ENCODE assay signal across 11 cellular contexts in genomic region chr10:43453266-43453831, GRCh38. TPM values are rescaled to one million over a fixed set of nuclear protein-coding genes. Genes with fewer than 3 reads are reported as not detected.
DNase-seq lines count a peak whose midpoint lies in the region; ATAC-seq, FAIRE-seq and TF ChIP-seq lines count a peak whose summit lies in the region.
"Had no signal": no experiment of that assay in that cellular context is flagged by ENCODE, and none has a peak within 500 bp of the region (broad histone marks: within the 10 kb centered on the region; RNA-seq: fewer than 3 reads in every experiment).

No MANE protein-coding gene starts in this region.

- ATAC-seq in GM18870 (IDR thresholded peaks at IDR 0.05; ENCODE audit: unreplicated experiment), result peak; percentile 34
- ATAC-seq in HG02870 (IDR thresholded peaks at IDR 0.05; ENCODE audit: unreplicated experiment), result peak; percentile 45
- ATAC-seq: right cardiac atrium had no signal

- intact Hi-C loops in posterior vena cava (cut with DNase I), result loop anchor here in 1 of 2 donors (5.0 kb wide), 1 partner anchor 46 kb away; the partner anchor contains the start of gene HNRNPF
- intact Hi-C loops in A673 (cut with micrococcal nuclease; ENCODE audit: unreplicated experiment), result no loop called here

- CTCF ChIA-PET in A673 (lab: Charles Lee), result interaction anchor here (0.5 kb wide), 1 partner anchor 8 kb away, joined by 4 read pairs; no protein-coding TSS in a partner anchor

- POLR2A ChIA-PET in A673 (lab: Charles Lee; ENCODE audit: low non-redundant PET), result no interaction called here

- H3K27ac ChIP-seq in A673 (ENCODE audit: low read depth, low read length, poor library complexity, severe bottlenecking), result no peak overlapping the region

- TF ChIP-seq CTCF in A673 (conservative IDR thresholded peaks at IDR 0.05; ENCODE audit: low read depth, low read length), result no peak
- no peak for TF ChIP-seq CTCF in D721Med (IDR thresholded peaks at IDR 0.05; ENCODE audit: insufficient read depth, missing control alignments)

- H3K36me3 ChIP-seq in A673 (ENCODE audit: insufficient read depth, low read length, poor library complexity, severe bottlenecking), result no peaks in the 10 kb centered on the region
- H3K36me3 ChIP-seq: adrenal gland, thoracic aorta had no signal

- BruUV-seq in A673 (replicated peaks; lab: Mats Ljungman, UMichigan), result no TSS peak

- no peaks in the 10 kb centered on the region for H3K27me3 ChIP-seq in A673 (replicated peaks; ENCODE audit: insufficient read depth, low read depth, low read length, poor library complexity)
- H3K27me3 ChIP-seq: adrenal gland had no signal

- DNase-seq in activated T-cell treated with anti-CD3 and anti-CD28 coated beads, Interleukin-2, amount 50 U/mL, for 48 hours, result peak; percentile 31
- DNase-seq in posterior vena cava (ENCODE audit: low spot score) (peak; percentile 16), hippocampal formation (lab: John Stamatoyannopoulos, UW) (no peak), A673 (ENCODE audit: low spot score) (no peak), D721Med (ENCODE audit: insufficient read length, low spot score) (no peak)
- DNase-seq: adrenal gland, IMR-90, right cardiac atrium had no signal

- no peaks in the 10 kb centered on the region for H3K9me3 ChIP-seq in A673 (ENCODE audit: low read depth, low read length, poor library complexity, severe bottlenecking)
- H3K9me3 ChIP-seq: adrenal gland, thoracic aorta had no signal

- no peak for FAIRE-seq in D721Med (lab: Jason Lieb, UNC)

- no peaks in the 10 kb centered on the region for H3K4me1 ChIP-seq in A673 (ENCODE audit: insufficient read depth, low read length, poor library complexity, severe bottlenecking)

- no peak overlapping the region for H3K4me3 ChIP-seq in A673 (ENCODE audit: low read depth, low read length, poor library complexity, severe bottlenecking)
- H3K4me3 ChIP-seq: adrenal gland, thoracic aorta had no signal

RNA-seq across cellular contexts. Expression of gene ZNF487, which starts 16.4 kb away (rescaled TPM):
- total RNA-seq in posterior vena cava (1 to 10 TPM; 4.8 to 6.5 TPM), A673 (2021) (1.3 and 2.8 TPM in 2 replicates)

RNA-seq across cellular contexts. Expression of gene HNRNPF, which starts 44.4 kb away (rescaled TPM):
- 100 to 1,000 TPM; 109 to 112 TPM for total RNA-seq in posterior vena cava
- 265 and 277 TPM in 2 replicates for total RNA-seq in A673 (2021)

Comparison
In these comparisons a context has a peak if more than half of its experiments do, and no peak if none do; other contexts are left out.
1. DNase-seq: peak in activated T-cell treated with anti-CD3 and anti-CD28 coated beads, Interleukin-2, amount 50 U/mL, for 48 hours (2 of 2) and posterior vena cava (single experiment); none in hippocampal formation (0 of 2), A673 (single experiment) and D721Med (single experiment).